ENCODE assay signal across 28 cellular contexts in the genomic region with DNA sequence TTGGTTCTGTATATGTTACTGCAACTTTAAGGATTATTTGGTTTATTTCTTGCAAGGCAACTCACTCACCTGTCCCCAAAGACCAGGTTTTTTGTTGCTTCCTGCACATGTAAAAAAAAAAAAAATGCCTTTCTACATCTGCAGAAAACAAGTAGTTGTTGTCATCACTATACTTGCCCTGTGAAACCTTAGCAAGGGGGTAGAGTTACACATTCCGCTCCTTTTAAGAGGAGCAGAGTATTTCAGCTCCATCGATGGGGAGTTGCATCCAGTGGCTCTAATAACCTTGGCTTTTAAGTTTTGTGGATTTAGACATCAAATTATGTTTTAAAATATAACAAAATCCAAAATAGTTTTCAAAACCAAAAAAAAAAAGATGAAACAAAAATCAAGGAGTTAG.
"Had no signal": no experiment of that assay in that cellular context is flagged by ENCODE, and none has a peak within 500 bp of the region (broad histone marks: within the 10 kb centered on the region; RNA-seq: fewer than 3 reads in every experiment).

No MANE protein-coding gene starts in this region.

- H3K4me1 Mint-ChIP-seq: activated B cell treated with CpG ODN at 0.5 μM for 24 hours; activated CD8-positive, alpha-beta memory T cell treated with anti-CD3 and anti-CD28 coated beads, Interleukin-2, amount 10 ng/mL, durations not matched to agents 7 days and 5 days; naive thymus-derived CD8-positive, alpha-beta T cell had no signal

- H3K27ac Mint-ChIP-seq: activated B cell treated with CpG ODN at 0.5 μM for 24 hours; activated CD8-positive, alpha-beta memory T cell treated with anti-CD3 and anti-CD28 coated beads, Interleukin-2, amount 10 ng/mL, durations not matched to agents 7 days and 5 days; activated CD8-positive, alpha-beta T cell treated with anti-CD3 and anti-CD28 coated beads, Interleukin-2, amount 10 ng/mL, durations not matched to agents 7 days and 5 days; activated naive CD8-positive, alpha-beta T cell; naive thymus-derived CD8-positive, alpha-beta T cell had no signal

- H3K27me3 Mint-ChIP-seq: activated CD8-positive, alpha-beta memory T cell treated with anti-CD3 and anti-CD28 coated beads, Interleukin-2, amount 10 ng/mL, durations not matched to agents 7 days and 5 days; activated naive CD8-positive, alpha-beta T cell had no signal

- H3K9me3 Mint-ChIP-seq: activated B cell treated with CpG ODN at 0.5 μM for 24 hours had no signal

- H3K36me3 Mint-ChIP-seq: activated CD8-positive, alpha-beta memory T cell treated with anti-CD3 and anti-CD28 coated beads, Interleukin-2, amount 10 ng/mL, durations not matched to agents 7 days and 5 days; activated naive CD8-positive, alpha-beta T cell; naive thymus-derived CD8-positive, alpha-beta T cell had no signal

- DNase-seq: activated B cell treated with CpG ODN at 0.5 μM for 24 hours; activated CD8-positive, alpha-beta memory T cell treated with anti-CD3 and anti-CD28 coated beads, Interleukin-2, amount 10 ng/mL, durations not matched to agents 7 days and 5 days; activated CD8-positive, alpha-beta T cell treated with anti-CD3 and anti-CD28 coated beads, Interleukin-2, amount 10 ng/mL, durations not matched to agents 7 days and 5 days; activated naive CD4-positive, alpha-beta T cell treated with Interleukin-2 at 50 U/mL for 16 hours; activated T-cell treated with anti-CD3 and anti-CD28 coated beads, Interleukin-2, amount 50 U/mL, for 48 hours; aorta; body of pancreas; dermis blood vessel endothelial cell; effector CD4-positive, alpha-beta T cell; esophagus squamous epithelium; foreskin melanocyte; kidney glomerular epithelial cell; left lung; lower lobe of right lung; mesenchymal stem cell; naive thymus-derived CD8-positive, alpha-beta T cell; ovary; retina; stimulated activated CD4-positive, alpha-beta T cell treated with anti-CD3 and anti-CD28 coated beads, Interleukin-12 subunit alpha, Interleukin-12 subunit beta, amount 100 ng/mL, for 4 hours; stimulated activated CD4-positive, alpha-beta T cell treated with anti-CD3 and anti-CD28 coated beads, Interleukin-4, amount 100 ng/mL, for 1 hour; stimulated activated naive CD8-positive, alpha-beta T cell treated with anti-CD3 and anti-CD28 coated beads, Interleukin-15, Interleukin-2, amounts not matched to agents 100 U/mL and 50 U/mL, for 24 hours; testis; transverse colon had no signal

- H3K9me3 ChIP-seq: body of pancreas, esophagus squamous epithelium, left lung, lower lobe of right lung, ovary, prostate gland, testis, transverse colon had no signal

- H3K36me3 ChIP-seq: esophagus squamous epithelium, left lung, lower lobe of right lung, ovary, prostate gland, transverse colon had no signal

- H3K4me1 ChIP-seq: body of pancreas, left lung, lower lobe of right lung, prostate gland, testis had no signal

- ATAC-seq: activated CD8-positive, alpha-beta memory T cell treated with anti-CD3 and anti-CD28 coated beads, Interleukin-2, amount 10 ng/mL, durations not matched to agents 7 days and 5 days; activated CD8-positive, alpha-beta T cell treated with anti-CD3 and anti-CD28 coated beads, Interleukin-2, amount 10 ng/mL, durations not matched to agents 7 days and 5 days; body of pancreas; left lung; lower lobe of right lung; naive thymus-derived CD8-positive, alpha-beta T cell; sciatic nerve; stimulated activated naive CD8-positive, alpha-beta T cell treated with anti-CD3 and anti-CD28 coated beads, Interleukin-15, Interleukin-2, amounts not matched to agents 100 U/mL and 50 U/mL, for 24 hours had no signal

- H3K4me3 ChIP-seq: body of pancreas, esophagus squamous epithelium, left lung, lower lobe of right lung, ovary, prostate gland, skin epidermis, testis, transverse colon had no signal

- H3K4me3 Mint-ChIP-seq: activated B cell treated with CpG ODN at 0.5 μM for 24 hours; activated CD8-positive, alpha-beta memory T cell treated with anti-CD3 and anti-CD28 coated beads, Interleukin-2, amount 10 ng/mL, durations not matched to agents 7 days and 5 days; activated CD8-positive, alpha-beta T cell treated with anti-CD3 and anti-CD28 coated beads, Interleukin-2, amount 10 ng/mL, durations not matched to agents 7 days and 5 days; activated naive CD8-positive, alpha-beta T cell; naive thymus-derived CD8-positive, alpha-beta T cell had no signal

- H3K27me3 ChIP-seq: body of pancreas, esophagus squamous epithelium, left lung, ovary, testis, transverse colon had no signal

- H3K27ac ChIP-seq: body of pancreas, epithelial cell of prostate, left lung, lower lobe of right lung, ovary, prostate gland, skin epidermis, testis, transverse colon had no signal
